ENCODE assay signal across 22 cellular contexts in genomic region chr9:127990539-127990938, GRCh38. TPM values are rescaled to one million over a fixed set of nuclear protein-coding genes. Genes with fewer than 3 reads are reported as not detected.
DNase-seq lines count a peak whose midpoint lies in the region; ATAC-seq, FAIRE-seq and TF ChIP-seq lines count a peak whose summit lies in the region.
"Had no signal": no experiment of that assay in that cellular context is flagged by ENCODE, and none has a peak within 500 bp of the region (broad histone marks: within the 10 kb centered on the region; RNA-seq: fewer than 3 reads in every experiment).

No MANE protein-coding gene starts in this region.

- no peak for TF ChIP-seq POLR2A in H1 (IDR thresholded peaks at IDR 0.05; ENCODE audit: control extremely low read depth in 1 of 2, low read depth in 2 of 2, low read length in 2 of 2)

- H2AK5ac ChIP-seq in H1 (ENCODE audit: low read depth, low read length): no peak overlapping the region

- H3K27me3 Mint-ChIP-seq in CD4-positive, alpha-beta T cell: no peaks in the 10 kb centered on the region
- H3K27me3 Mint-ChIP-seq in naive B cell: no peaks in the 10 kb centered on the region
- H3K27me3 Mint-ChIP-seq: activated CD4-positive, alpha-beta memory T cell treated with anti-CD3 and anti-CD28 coated beads for 36 hours; activated T-cell treated with anti-CD3 and anti-CD28 coated beads, Interleukin-2, amount 50 U/mL, for 24 hours had no signal

- no peak overlapping the region for H3K23ac ChIP-seq in H1 (ENCODE audit: insufficient read length)

- no peak overlapping the region for H2BK120ac ChIP-seq in H1 (replicated peaks; ENCODE audit: low read depth, low read length)

- H3K27me3 ChIP-seq in CD4-positive, alpha-beta T cell (ENCODE audit: control insufficient read depth, insufficient read depth, low read length): no peaks in the 10 kb centered on the region
- no peaks in the 10 kb centered on the region; a peak in 1 of 7 replicates for H3K27me3 ChIP-seq in H1 (replicated peaks in 1 of 4; ENCODE audit: control insufficient read depth in 3 of 4, extremely low read depth in 1 of 4, insufficient read depth in 3 of 4, low read length in 3 of 4)
- H3K27me3 ChIP-seq: right atrium auricular region, testis had no signal

- H3K9me2 ChIP-seq in OCI-LY7 (ENCODE audit: insufficient read depth, low read length): no peaks in the 10 kb centered on the region

- no peak overlapping the region for H3K18ac ChIP-seq in H1 (ENCODE audit: extremely low read depth, low read length)

- TF ChIP-seq EP300 in H1 (IDR thresholded peaks at IDR 0.05; ENCODE audit: borderline replicate concordance in 1 of 2, low read depth in 2 of 2, low read length in 2 of 2): no peak

- intact Hi-C loops in CD4-positive, alpha-beta T cell (cut with DNase I, micrococcal nuclease): no loop called here
- intact Hi-C loops in OCI-LY7 (cut with micrococcal nuclease; ENCODE audit: unreplicated experiment): no loop called here

- H3K14ac ChIP-seq in H1 (ENCODE audit: insufficient read length): no peak overlapping the region

- BruUV-seq in OCI-LY7 (replicated peaks; lab: Mats Ljungman, UMichigan): no TSS peak

- H3K4me3 ChIP-seq in OCI-LY7 (ENCODE audit: low read depth, low read length, poor library complexity, severe bottlenecking) (no peak overlapping the region), H1 (ENCODE audit: extremely low read depth in 1 of 4, insufficient read depth in 2 of 4, low read depth in 3 of 4, low read length in 4 of 4) (no peak overlapping the region)
- H3K4me3 ChIP-seq: right atrium auricular region, SJCRH30, testis had no signal

- DNase-seq in CD4-positive, alpha-beta T cell: no peak
- DNase-seq in OCI-LY7 (ENCODE audit: low spot score): no peak
- no peak for DNase-seq in H1 (ENCODE audit: low read depth in 1 of 2, low spot score in 2 of 2)
- no peak for DNase-seq in naive B cell
- no peak for DNase-seq in RCC 7860 (ENCODE audit: low spot score)
- DNase-seq in stimulated activated CD4-positive, alpha-beta T cell treated with anti-CD3 and anti-CD28 coated beads, Interleukin-2, amount 100 ng/mL, for 48 hours: no peak
- DNase-seq in putamen (ENCODE audit: low spot score): no peak
- DNase-seq: activated CD4-positive, alpha-beta memory T cell treated with anti-CD3 and anti-CD28 coated beads for 36 hours; activated T-cell treated with anti-CD3 and anti-CD28 coated beads, Interleukin-2, amount 50 U/mL, for 24 hours; islet precursor cell; KG1; NCI-H1048; NCI-H510A; SJCRH30; testis had no signal

- CTCF ChIA-PET in CD4-positive, alpha-beta T cell (lab: Charles Lee): interaction anchor here (1.5 kb wide), 1 partner anchor 9 kb away, joined by 4 read pairs; no protein-coding TSS in a partner anchor
- CTCF ChIA-PET in OCI-LY7 (lab: Charles Lee; ENCODE audit: unreplicated experiment) (no interaction called here), H1 (lab: Charles Lee; ENCODE audit: partially characterized antibody) (interaction anchor here (0.8 to 3.1 kb wide), 6 partner anchors 9 to 48 kb away, joined by 3 to 9 read pairs (median 6); no protein-coding TSS in a partner anchor)

- H3K79me1 ChIP-seq in H1 (ENCODE audit: low read depth, low read length): no peaks in the 10 kb centered on the region

- POLR2A ChIA-PET in CD4-positive, alpha-beta T cell (lab: Charles Lee): interaction anchor here (1.8 to 2.5 kb wide), 3 partner anchors 9 to 17 kb away, joined by 4 to 9 read pairs (median 9); partner anchors contain the start of gene EEIG1
- POLR2A ChIA-PET in OCI-LY7 (lab: Charles Lee): interaction anchor here (1.3 kb wide), 1 partner anchor 34 kb away, joined by 7 read pairs; no protein-coding TSS in a partner anchor
- POLR2A ChIA-PET in H1 (lab: Charles Lee; ENCODE audit: partially characterized antibody): no interaction called here

- H2BK20ac ChIP-seq in H1 (ENCODE audit: low read length): no peak overlapping the region

- H3K4me1 Mint-ChIP-seq in CD4-positive, alpha-beta T cell (ENCODE audit: low read depth): peaks cover 49% of the 10 kb centered on the region
- H3K4me1 Mint-ChIP-seq in naive B cell: peaks cover 30 to 63% (median 32%) of the 10 kb centered on the region in 3 donors
- H3K4me1 Mint-ChIP-seq: brain, WTC11 had no signal

- H3K56ac ChIP-seq in H1 (replicated peaks; ENCODE audit: insufficient read length, low read depth, low read length): no peak overlapping the region

- H4K20me1 ChIP-seq in OCI-LY7 (ENCODE audit: insufficient read depth, low read length): no peaks in the 10 kb centered on the region
- no peaks in the 10 kb centered on the region for H4K20me1 ChIP-seq in H1 (replicated peaks in 1 of 2; ENCODE audit: control insufficient read depth in 1 of 2, insufficient read depth in 2 of 2, low read length in 2 of 2)

- H2AFZ ChIP-seq in OCI-LY7 (ENCODE audit: low read length) (peak overlapping the region; percentile 89), H1 (ENCODE audit: low read length) (no peak overlapping the region)

- H3K4me2 ChIP-seq in OCI-LY7 (ENCODE audit: low read length) (peak overlapping the region; percentile 56; the same call in 1 of the 2 replicates), H1 (ENCODE audit: insufficient read depth in 1 of 2, low read depth in 2 of 2, low read length in 2 of 2) (no peak overlapping the region)

- H3K27ac Mint-ChIP-seq in CD4-positive, alpha-beta T cell: peak overlapping the region; percentile 38
- H3K27ac Mint-ChIP-seq in naive B cell: peak overlapping the region; percentile 63 to 96 (median 92)
- H3K27ac Mint-ChIP-seq: activated CD4-positive, alpha-beta memory T cell treated with anti-CD3 and anti-CD28 coated beads for 36 hours; activated naive CD4-positive, alpha-beta T cell treated with anti-CD3 and anti-CD28 coated beads, Interleukin-2, amount 50 U/mL, for 72 hours; activated T-cell treated with anti-CD3 and anti-CD28 coated beads, Interleukin-2, amount 50 U/mL, for 24 hours; brain; WTC11 had no signal

- peak overlapping the region; percentile 50; the same call in 1 of the 2 replicates for H2BK12ac ChIP-seq in H1 (ENCODE audit: low read depth, low read length)

- no peak overlapping the region for H4K5ac ChIP-seq in H1 (ENCODE audit: insufficient read length, low read depth, low read length)

- no peak overlapping the region for H3K4ac ChIP-seq in H1 (replicated peaks; ENCODE audit: insufficient read length, low read depth, low read length)

- WGBS in H1 (ENCODE audit: extremely low coverage in 1 of 2, insufficient coverage in 1 of 2, insufficient read length in 1 of 2, insufficient replicate concordance in 2 of 2, low coverage in 1 of 2, low lambda C conversion rate in 2 of 2, missing lambda C conversion rate in 1 of 2), 2 experiments: 77% methylated on average over 3 of the region's 3 CpGs; no CpG with 5 or more reads in 1 of the 2 experiments

- H3K36me3 Mint-ChIP-seq in CD4-positive, alpha-beta T cell (ENCODE audit: low read depth): no peaks in the 10 kb centered on the region
- peaks cover 0 to 5% of the 10 kb centered on the region in 2 donors for H3K36me3 Mint-ChIP-seq in naive B cell
- H3K36me3 Mint-ChIP-seq: activated CD4-positive, alpha-beta memory T cell treated with anti-CD3 and anti-CD28 coated beads for 36 hours; activated naive CD4-positive, alpha-beta T cell treated with anti-CD3 and anti-CD28 coated beads, Interleukin-2, amount 50 U/mL, for 72 hours; brain; WTC11 had no signal

- H4K8ac ChIP-seq in H1 (ENCODE audit: extremely low read depth, insufficient read depth, low read length): no peak overlapping the region

- no peaks in the 10 kb centered on the region for H3K9me3 ChIP-seq in CD4-positive, alpha-beta T cell (ENCODE audit: control insufficient read depth, low read length)
- H3K9me3 ChIP-seq in OCI-LY7 (ENCODE audit: low read length): no peaks in the 10 kb centered on the region
- H3K9me3 ChIP-seq in H1 (ENCODE audit: insufficient read depth in 2 of 2, low read depth in 1 of 2, low read length in 1 of 2): no peaks in the 10 kb centered on the region
- H3K9me3 ChIP-seq: right atrium auricular region, SJCRH30, testis had no signal

- no peaks in the 10 kb centered on the region for H3K23me2 ChIP-seq in H1 (ENCODE audit: low read depth, low read length)

- TF ChIP-seq RAD21 in H1 (IDR thresholded peaks at IDR 0.05 in 1 of 2, conservative IDR thresholded peaks at IDR 0.05 in 1 of 2; ENCODE audit: low read depth in 2 of 2, low read length in 2 of 2): no peak

- no peaks in the 10 kb centered on the region for H3K36me3 ChIP-seq in OCI-LY7 (ENCODE audit: insufficient read depth, low read length)
- H3K36me3 ChIP-seq in H1 (ENCODE audit: control insufficient read depth in 2 of 4, insufficient read depth in 4 of 4, low read length in 3 of 4): no peaks in the 10 kb centered on the region
- H3K36me3 ChIP-seq: right atrium auricular region, SJCRH30 had no signal

- no peak for TF ChIP-seq CTCF in CD4-positive, alpha-beta T cell (IDR thresholded peaks at IDR 0.05)
- no peak for TF ChIP-seq CTCF in OCI-LY7 (conservative IDR thresholded peaks at IDR 0.05; ENCODE audit: low read length)
- no peak for TF ChIP-seq CTCF in H1 (IDR thresholded peaks at IDR 0.05; ENCODE audit: control extremely low read depth in 1 of 3, insufficient read depth in 1 of 3, low read depth in 1 of 3, low read length in 3 of 3)

- H3K4me1 ChIP-seq in OCI-LY7 (ENCODE audit: insufficient read depth, low read length, poor library complexity, severe bottlenecking) (peaks cover 50% of the 10 kb centered on the region), H1 (replicated peaks in 1 of 4; ENCODE audit: control insufficient read depth in 3 of 4, insufficient read depth in 4 of 4, low read length in 3 of 4) (no peaks in the 10 kb centered on the region)
- H3K4me1 ChIP-seq: SJCRH30, testis had no signal

- no peak for ATAC-seq in CD4-positive, alpha-beta T cell (ENCODE audit: poor library complexity)
- ATAC-seq in naive B cell (ENCODE audit: low read depth in 2 of 2) (no peak), GM18868 (IDR thresholded peaks at IDR 0.05; ENCODE audit: unreplicated experiment) (no peak)
- ATAC-seq: WTC11 had no signal

- no peak overlapping the region for H3K27ac ChIP-seq in CD4-positive, alpha-beta T cell (ENCODE audit: low read depth, low read length)
- H3K27ac ChIP-seq in OCI-LY7 (ENCODE audit: low read depth, low read length, poor library complexity, severe bottlenecking) (peak overlapping the region; percentile 37), H1 (ENCODE audit: low read depth, low read length) (no peak overlapping the region)
- H3K27ac ChIP-seq: right atrium auricular region, SJCRH30, testis had no signal

- H2BK5ac ChIP-seq in H1 (ENCODE audit: low read depth, low read length): no peak overlapping the region

- no peak overlapping the region for H3K9ac ChIP-seq in H1 (replicated peaks in 1 of 4; ENCODE audit: extremely low read depth in 1 of 4, low read depth in 3 of 4, low read length in 3 of 4)

- no peak overlapping the region for H3K4me3 Mint-ChIP-seq in CD4-positive, alpha-beta T cell
- peak overlapping the region in 2 of 8 donors; percentile 1 to 59 for H3K4me3 Mint-ChIP-seq in naive B cell
- H3K4me3 Mint-ChIP-seq: activated CD4-positive, alpha-beta memory T cell treated with anti-CD3 and anti-CD28 coated beads for 36 hours; activated T-cell treated with anti-CD3 and anti-CD28 coated beads, Interleukin-2, amount 50 U/mL, for 24 hours; brain; T-helper 2 cell treated with Interferon-gamma antibody and Interleukin-4, amounts not matched to agents 5 μg/mL and 100 μg/mL, for 36 hours; WTC11 had no signal

- H2BK15ac ChIP-seq in H1 (ENCODE audit: low read length): no peak overlapping the region

- no peaks in the 10 kb centered on the region for H3K9me3 Mint-ChIP-seq in CD4-positive, alpha-beta T cell
- no peaks in the 10 kb centered on the region for H3K9me3 Mint-ChIP-seq in naive B cell
- H3K9me3 Mint-ChIP-seq: activated CD4-positive, alpha-beta memory T cell treated with anti-CD3 and anti-CD28 coated beads for 36 hours; activated naive CD4-positive, alpha-beta T cell treated with anti-CD3 and anti-CD28 coated beads, Interleukin-2, amount 50 U/mL, for 72 hours; activated T-cell treated with anti-CD3 and anti-CD28 coated beads, Interleukin-2, amount 50 U/mL, for 24 hours; T-helper 2 cell treated with Interferon-gamma antibody and Interleukin-4, amounts not matched to agents 5 μg/mL and 100 μg/mL, for 36 hours; WTC11 had no signal

- no peak overlapping the region for H4K91ac ChIP-seq in H1 (replicated peaks; ENCODE audit: insufficient read length, low read length)

- H3K79me2 ChIP-seq in OCI-LY7 (ENCODE audit: insufficient read depth, low read depth, low read length) (no peaks in the 10 kb centered on the region), H1 (ENCODE audit: control insufficient read depth in 1 of 2, insufficient read depth in 2 of 2, low read length in 2 of 2) (no peaks in the 10 kb centered on the region)

- FAIRE-seq in H1 (lab: Jason Lieb, UNC) (no peak), RCC 7860 (lab: Jason Lieb, UNC) (no peak)
- FAIRE-seq: colon had no signal

RNA-seq across cellular contexts. Expression of gene EEIG1, which starts 9.8 kb away (rescaled TPM):
- total RNA-seq in CD4-positive, alpha-beta T cell: 100 to 1,000 TPM; 440 to 463 TPM
- total RNA-seq in OCI-LY7 (2014; rRNA removed; shearing (Covaris generic)): 25.8 and 34.7 TPM in 2 replicates
- 60.1 and 69.1 TPM in 2 replicates for total RNA-seq in OCI-LY7 (2022)
- 50.8 and 51.3 TPM in 2 replicates for total RNA-seq in H1 (2021; fragmentation: NEBNext Ultra II Directional; extraction: Animal tissue kit (Norgen Biotek cat#: 25700))
- polyA plus RNA-seq in H1 (2011; rRNA removed) (29.8 and 61.0 TPM in 2 replicates), naive B cell (ENCODE audit: low read depth in 6 of 6) (10 to 100 TPM; 12.3 to 36.9 (median 21.6) TPM)
- 21.7 TPM for polyA plus RNA-seq in H1 (2011; cell fraction: cytosol; rRNA removed)
- polyA plus RNA-seq in H1 (2011; cell fraction: nucleus; rRNA removed): 44.6 TPM
- polyA plus RNA-seq in H1 (2012, experiment 1 of 2): 25.4 to 46.5 TPM (median 38.1 TPM) in 4 replicates
- 23.9 TPM for polyA plus RNA-seq in H1 (2012, experiment 2 of 2)
- 23.7 TPM for polyA plus RNA-seq in H1 (2013, experiment 1 of 2)
- 21.4 TPM for polyA plus RNA-seq in H1 (2013, experiment 2 of 2)
- polyA minus RNA-seq in H1 (2011; rRNA and poly(A)+ RNA removed): 17.4 and 17.6 TPM in 2 replicates
- 13.5 TPM for polyA minus RNA-seq in H1 (2011; cell fraction: cytosol; rRNA and poly(A)+ RNA removed)
- polyA minus RNA-seq in H1 (2011; cell fraction: nucleus; rRNA and poly(A)+ RNA removed): 20.7 TPM

RNA-seq across cellular contexts. Expression of gene DPM2, which starts 52.9 kb away (rescaled TPM):
- total RNA-seq in CD4-positive, alpha-beta T cell: 10 to 100 TPM; 41.7 to 47.6 TPM
- total RNA-seq in OCI-LY7 (2014; rRNA removed; shearing (Covaris generic)): 31.6 and 49.7 TPM in 2 replicates
- total RNA-seq in OCI-LY7 (2022): 47.7 and 50.7 TPM in 2 replicates
- 45.4 and 48.8 TPM in 2 replicates for total RNA-seq in H1 (2021; fragmentation: NEBNext Ultra II Directional; extraction: Animal tissue kit (Norgen Biotek cat#: 25700))
- polyA plus RNA-seq in H1 (2011; rRNA removed) (95.4 and 110 TPM in 2 replicates), naive B cell (ENCODE audit: low read depth in 6 of 6) (10 to 100 TPM; 46.3 to 78.7 (median 54.2) TPM)
- polyA plus RNA-seq in H1 (2011; cell fraction: cytosol; rRNA removed): 55.5 TPM
- 67.9 TPM for polyA plus RNA-seq in H1 (2011; cell fraction: nucleus; rRNA removed)
- 34.5 to 60.4 TPM (median 57.6 TPM) in 4 replicates for polyA plus RNA-seq in H1 (2012, experiment 1 of 2)
- 64.1 TPM for polyA plus RNA-seq in H1 (2012, experiment 2 of 2)
- 39.2 TPM for polyA plus RNA-seq in H1 (2013, experiment 1 of 2)
- polyA plus RNA-seq in H1 (2013, experiment 2 of 2): 39.2 TPM
- polyA minus RNA-seq in H1 (2011; rRNA and poly(A)+ RNA removed): 37.7 and 56.7 TPM in 2 replicates
- polyA minus RNA-seq in H1 (2011; cell fraction: cytosol; rRNA and poly(A)+ RNA removed): 37.1 TPM
- polyA minus RNA-seq in H1 (2011; cell fraction: nucleus; rRNA and poly(A)+ RNA removed): 41.0 TPM

RNA-seq across cellular contexts. Expression of gene PIP5KL1, which starts 60.0 kb away (rescaled TPM):
- total RNA-seq in CD4-positive, alpha-beta T cell: 1 to 10 TPM; 2.9 to 3.3 TPM
- 0.59 and 0.95 TPM in 2 replicates for total RNA-seq in OCI-LY7 (2014; rRNA removed; shearing (Covaris generic))
- 4.4 and 4.6 TPM in 2 replicates for total RNA-seq in OCI-LY7 (2022)
- total RNA-seq in H1 (2021; fragmentation: NEBNext Ultra II Directional; extraction: Animal tissue kit (Norgen Biotek cat#: 25700)): 12.2 and 13.4 TPM in 2 replicates
- polyA plus RNA-seq in H1 (2011; rRNA removed): 15.4 and 27.4 TPM in 2 replicates
- polyA plus RNA-seq in H1 (2011; cell fraction: cytosol; rRNA removed): 15.3 TPM
- polyA plus RNA-seq in H1 (2011; cell fraction: nucleus; rRNA removed): 42.3 TPM
- polyA plus RNA-seq in H1 (2012, experiment 1 of 2): 11.0 to 14.5 TPM (median 13.0 TPM) in 4 replicates
- polyA plus RNA-seq in H1 (2012, experiment 2 of 2): 10.5 TPM
- polyA plus RNA-seq in H1 (2013, experiment 1 of 2): 12.9 TPM
- polyA plus RNA-seq in H1 (2013, experiment 2 of 2): 11.8 TPM
- polyA minus RNA-seq in H1 (2011; rRNA and poly(A)+ RNA removed): 1.8 and 4.1 TPM in 2 replicates
- 16.4 TPM for polyA minus RNA-seq in H1 (2011; cell fraction: cytosol; rRNA and poly(A)+ RNA removed)
- 10.7 TPM for polyA minus RNA-seq in H1 (2011; cell fraction: nucleus; rRNA and poly(A)+ RNA removed)
- polyA plus RNA-seq in naive B cell (ENCODE audit: low read depth in 6 of 6): 1 to 10 TPM in 1 of 6 donors, under 1 TPM in 1, not detected in 4; 0.73 to 1.0 TPM
